ENCODE assay signal across 9 cellular contexts in the genomic region with DNA sequence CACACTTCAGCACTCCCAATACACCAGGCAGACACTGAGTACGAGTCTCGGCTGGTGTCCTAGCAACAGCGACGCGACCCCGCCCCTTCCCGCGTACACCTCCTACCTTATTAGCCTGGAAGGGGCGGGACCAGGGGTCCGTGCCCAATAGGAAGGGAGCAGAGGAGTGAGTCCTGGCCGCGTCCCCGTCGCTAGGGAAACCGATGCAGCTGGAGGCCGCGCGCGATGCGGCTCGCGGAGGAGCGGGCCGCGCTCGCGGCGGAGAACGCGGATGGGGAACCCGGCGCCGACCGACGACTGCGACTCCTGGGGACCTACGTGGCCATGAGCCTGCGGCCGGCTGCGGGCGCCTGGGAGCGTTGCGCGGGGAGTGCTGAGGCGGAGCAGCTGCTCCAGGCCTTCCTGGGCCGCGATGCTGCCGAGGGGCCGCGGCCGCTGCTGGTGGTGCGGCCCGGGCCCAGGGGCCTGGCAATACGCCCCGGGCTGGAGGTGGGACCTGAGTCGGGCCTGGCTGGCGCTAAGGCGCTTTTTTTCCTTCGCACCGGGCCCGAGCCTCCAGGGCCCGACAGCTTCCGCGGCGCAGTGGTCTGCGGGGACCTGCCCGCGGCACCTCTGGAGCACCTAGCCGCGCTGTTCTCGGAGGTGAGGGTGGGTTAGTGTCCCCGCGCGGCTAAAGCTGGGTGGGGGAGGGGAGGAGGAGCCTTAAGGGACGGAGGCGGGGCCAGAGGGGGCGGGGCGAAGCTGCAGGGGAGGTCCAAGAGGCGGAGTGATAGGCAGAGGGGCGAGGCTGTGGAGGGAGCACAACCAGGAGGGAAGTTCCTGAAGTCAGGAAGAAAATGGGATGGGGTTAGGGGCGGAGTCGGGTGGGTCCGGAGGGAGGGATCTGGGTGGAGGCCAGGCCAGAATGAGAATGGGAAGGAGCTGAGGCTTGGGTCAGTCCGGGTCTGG. TPM values are rescaled to one million over a fixed set of nuclear protein-coding genes. Genes with fewer than 3 reads are reported as not detected.
A peak's percentile ranks its signal among the peaks of the same experiment; 100 is the strongest.
DNase-seq lines count a peak whose midpoint lies in the region; ATAC-seq, FAIRE-seq and TF ChIP-seq lines count a peak whose summit lies in the region.
"Had no signal": no experiment of that assay in that cellular context is flagged by ENCODE, and none has a peak within 500 bp of the region (broad histone marks: within the 10 kb centered on the region; RNA-seq: fewer than 3 reads in every experiment).

A gene with protein sequence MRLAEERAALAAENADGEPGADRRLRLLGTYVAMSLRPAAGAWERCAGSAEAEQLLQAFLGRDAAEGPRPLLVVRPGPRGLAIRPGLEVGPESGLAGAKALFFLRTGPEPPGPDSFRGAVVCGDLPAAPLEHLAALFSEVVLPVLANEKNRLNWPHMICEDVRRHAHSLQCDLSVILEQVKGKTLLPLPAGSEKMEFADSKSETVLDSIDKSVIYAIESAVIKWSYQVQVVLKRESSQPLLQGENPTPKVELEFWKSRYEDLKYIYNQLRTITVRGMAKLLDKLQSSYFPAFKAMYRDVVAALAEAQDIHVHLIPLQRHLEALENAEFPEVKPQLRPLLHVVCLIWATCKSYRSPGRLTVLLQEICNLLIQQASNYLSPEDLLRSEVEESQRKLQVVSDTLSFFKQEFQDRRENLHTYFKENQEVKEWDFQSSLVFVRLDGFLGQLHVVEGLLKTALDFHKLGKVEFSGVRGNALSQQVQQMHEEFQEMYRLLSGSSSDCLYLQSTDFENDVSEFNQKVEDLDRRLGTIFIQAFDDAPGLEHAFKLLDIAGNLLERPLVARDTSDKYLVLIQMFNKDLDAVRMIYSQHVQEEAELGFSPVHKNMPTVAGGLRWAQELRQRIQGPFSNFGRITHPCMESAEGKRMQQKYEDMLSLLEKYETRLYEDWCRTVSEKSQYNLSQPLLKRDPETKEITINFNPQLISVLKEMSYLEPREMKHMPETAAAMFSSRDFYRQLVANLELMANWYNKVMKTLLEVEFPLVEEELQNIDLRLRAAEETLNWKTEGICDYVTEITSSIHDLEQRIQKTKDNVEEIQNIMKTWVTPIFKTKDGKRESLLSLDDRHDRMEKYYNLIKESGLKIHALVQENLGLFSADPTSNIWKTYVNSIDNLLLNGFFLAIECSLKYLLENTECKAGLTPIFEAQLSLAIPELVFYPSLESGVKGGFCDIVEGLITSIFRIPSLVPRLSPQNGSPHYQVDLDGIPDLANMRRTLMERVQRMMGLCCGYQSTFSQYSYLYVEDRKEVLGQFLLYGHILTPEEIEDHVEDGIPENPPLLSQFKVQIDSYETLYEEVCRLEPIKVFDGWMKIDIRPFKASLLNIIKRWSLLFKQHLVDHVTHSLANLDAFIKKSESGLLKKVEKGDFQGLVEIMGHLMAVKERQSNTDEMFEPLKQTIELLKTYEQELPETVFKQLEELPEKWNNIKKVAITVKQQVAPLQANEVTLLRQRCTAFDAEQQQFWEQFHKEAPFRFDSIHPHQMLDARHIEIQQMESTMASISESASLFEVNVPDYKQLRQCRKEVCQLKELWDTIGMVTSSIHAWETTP (N-terminal part only) (plus strand): TSS at position 197 of the 948 bp plus-strand sequence. CDS start 29 bp downstream, at position 226.

- intact Hi-C loops in lower leg skin (cut with DNase I; ENCODE audit: low total_unique reads): no loop called here

- DNase-seq in GM23248: peak; percentile 64
- peak; percentile 100 for DNase-seq in NCI-H82 (lab: John Stamatoyannopoulos, UW)
- peak; percentile 100 for DNase-seq in endodermal cell
- peak; percentile 94 to 98 for DNase-seq in lower leg skin (ENCODE audit: low spot score in 2 of 2)
- peak; percentile 4 for DNase-seq in stimulated activated CD8-positive, alpha-beta memory T cell treated with anti-CD3 and anti-CD28 coated beads, Interleukin-7, amount 100 ng/mL, for 24 hours (ENCODE audit: low read depth)
- DNase-seq in GM12892 (ENCODE audit: insufficient read length): no peak
- no peak for DNase-seq in NCI-H187 treated with DMSO at 0.1 percent for 48 hours (lab: John Stamatoyannopoulos, UW)

- H3K4me3 Mint-ChIP-seq in endodermal cell: peak within 1 kb of the TSS; percentile 53

- H3K9ac ChIP-seq in GM23248: no peak within 1 kb of the TSS
- H3K9ac ChIP-seq in endodermal cell (ENCODE audit: extremely low read depth, low read length, poor library complexity, severe bottlenecking): peak within 1 kb of the TSS; percentile 83

- peak within 1 kb of the TSS; percentile 25 for H3K4me3 ChIP-seq in GM23248
- peak within 1 kb of the TSS; percentile 86 for H3K4me3 ChIP-seq in endodermal cell (ENCODE audit: low read length)
- peak within 1 kb of the TSS; percentile 54 for H3K4me3 ChIP-seq in lower leg skin (ENCODE audit: low read depth, poor library complexity, severe bottlenecking)

- no peaks in the 10 kb centered on the region for H3K79me2 ChIP-seq in GM23248 (ENCODE audit: insufficient read depth)

- H3K9me3 Mint-ChIP-seq in endodermal cell: no peaks in the 10 kb centered on the region

- 6 to 7% methylated on average over 74 to 83 of the region's 84 CpGs for WGBS in GM23248 (ENCODE audit: low coverage in 1 of 2, low lambda C conversion rate in 2 of 2, missing lambda C conversion rate in 2 of 2), 2 experiments
- 0 to 1% methylated on average over 22 to 84 of the region's 84 CpGs for WGBS in endodermal cell (ENCODE audit: insufficient coverage in 1 of 2, insufficient read length in 1 of 2), 2 experiments
- WGBS in lower leg skin, 2 donors: 1 to 2% methylated on average over 25 to 44 of the region's 84 CpGs

- no peaks in the 10 kb centered on the region for H4K20me1 ChIP-seq in GM23248 (ENCODE audit: insufficient read depth)

- H3K36me3 ChIP-seq in GM23248 (ENCODE audit: low read depth) (no peaks in the 10 kb centered on the region), endodermal cell (ENCODE audit: control insufficient read depth, insufficient read depth, low read length) (no peaks in the 10 kb centered on the region)

- H3K9me2 ChIP-seq in GM23248 (ENCODE audit: insufficient read depth): no peaks in the 10 kb centered on the region

- no peak for FAIRE-seq in GM12892 (lab: Jason Lieb, UNC)

- H2AFZ ChIP-seq in GM23248: peak within 1 kb of the TSS; percentile 2; the same call in 1 of the 2 replicates

- peaks cover 34% of the 10 kb centered on the region for H3K27me3 Mint-ChIP-seq in endodermal cell (ENCODE audit: insufficient read depth)

- no peaks in the 10 kb centered on the region for H3K9me3 ChIP-seq in GM23248 (ENCODE audit: low read depth)
- H3K9me3 ChIP-seq in endodermal cell (ENCODE audit: control insufficient read depth, low read length): no peaks in the 10 kb centered on the region

- peaks cover 8% of the 10 kb centered on the region for H3K4me1 Mint-ChIP-seq in endodermal cell

- H3K27ac ChIP-seq in GM23248: no peak within 1 kb of the TSS
- H3K27ac ChIP-seq in endodermal cell (ENCODE audit: low read depth, low read length): peak within 1 kb of the TSS; percentile 89

- H3K36me3 Mint-ChIP-seq in endodermal cell (ENCODE audit: low read depth): no peaks in the 10 kb centered on the region

- TF ChIP-seq POLR2A in lower leg skin (IDR thresholded peaks at IDR 0.05): no peak
- TF ChIP-seq POLR2A in GM12892 (IDR thresholded peaks at IDR 0.05; ENCODE audit: low read depth, low read length): no peak

- H3K4me1 ChIP-seq in GM23248 (ENCODE audit: insufficient read depth): no peaks in the 10 kb centered on the region
- no peaks in the 10 kb centered on the region for H3K4me1 ChIP-seq in endodermal cell (ENCODE audit: control insufficient read depth, insufficient read depth, low read length)

- no peak for TF ChIP-seq CTCF in endodermal cell (conservative IDR thresholded peaks at IDR 0.05)
- TF ChIP-seq CTCF in lower leg skin (IDR thresholded peaks at IDR 0.05): no peak

- no peak within 1 kb of the TSS for H3K4me2 ChIP-seq in GM23248 (ENCODE audit: unreplicated experiment)

- H3K27ac Mint-ChIP-seq in endodermal cell: no peak within 1 kb of the TSS

- H3F3A ChIP-seq in GM23248 (ENCODE audit: insufficient read depth): no peaks in the 10 kb centered on the region

- no peak for ATAC-seq in HG03175 (IDR thresholded peaks at IDR 0.05; ENCODE audit: unreplicated experiment)

- no peaks in the 10 kb centered on the region for H3K27me3 ChIP-seq in GM23248 (replicated peaks; ENCODE audit: insufficient read depth)
- H3K27me3 ChIP-seq in endodermal cell (ENCODE audit: control insufficient read depth, insufficient read depth, low read length, poor library complexity, severe bottlenecking): peaks cover 40% of the 10 kb centered on the region

- in situ Hi-C loops in GM23248 (cut with MboI): no loop called here

RNA-seq across cellular contexts. Expression of the gene that starts here (rescaled TPM):
- total RNA-seq in GM23248 (2014; rRNA removed; shearing (Covaris generic)): not detected in 2 replicates
- not detected in 2 replicates for polyA plus RNA-seq in GM23248 (2016; fragmentation: Nextera tagmentation; extraction: Ambion mirVana)
- total RNA-seq in endodermal cell (1 to 10 TPM in 1 of 2 donors, under 1 TPM in 1; 0.64 to 1.2 TPM), lower leg skin (1 to 10 TPM; 1.9 to 2.6 (median 2.3) TPM)
- 1.5 TPM for polyA plus RNA-seq in endodermal cell (2013, experiment 1 of 2)
- polyA plus RNA-seq in endodermal cell (2013, experiment 2 of 2): 2.0 TPM
- not detected for polyA plus RNA-seq in GM12892 (2012; ENCODE audit: missing spikeins)
- total RNA-seq: glomerular endothelial cell had no signal

Comparison
In these comparisons a context has a peak if more than half of its experiments do, and no peak if none do; other contexts are left out.
1. Peak in DNase-seq and H3K4me3 ChIP-seq in GM23248; RNA of the gene not detected or under 1 TPM.
2. DNase-seq: peak in NCI-H82 (single experiment), endodermal cell (single experiment), lower leg skin (2 of 2) and stimulated activated CD8-positive, alpha-beta memory T cell treated with anti-CD3 and anti-CD28 coated beads, Interleukin-7, amount 100 ng/mL, for 24 hours (single experiment); none in GM12892 (single experiment) and NCI-H187 treated with DMSO at 0.1 percent for 48 hours (single experiment).
3. H3K4me3 ChIP-seq: peak in every context shown above with its lines; median percentile 86 in endodermal cell; 54 in lower leg skin; 25 in GM23248.